ENCODE assay signal across 30 cellular contexts in genomic region chr20:59680148-59680650, GRCh38.
"Had no signal": no experiment of that assay in that cellular context is flagged by ENCODE, and none has a peak within 500 bp of the region (broad histone marks: within the 10 kb centered on the region; RNA-seq: fewer than 3 reads in every experiment).

No MANE protein-coding gene starts in this region.

- H3K27me3 ChIP-seq: ascending aorta, cardiac muscle cell had no signal

- H3K36me3 Mint-ChIP-seq: activated naive CD4-positive, alpha-beta T cell treated with anti-CD3 and anti-CD28 coated beads, Interleukin-2, amount 50 U/mL, for 24 hours; activated naive CD8-positive, alpha-beta T cell treated with anti-CD3 and anti-CD28 coated beads, Interleukin-2, amount 10 ng/mL, durations not matched to agents 7 days and 5 days; WTC11 had no signal

- ATAC-seq: activated CD4-positive, alpha-beta T cell treated with anti-CD3 and anti-CD28 coated beads for 36 hours; activated CD4-positive, CD25-positive, alpha-beta regulatory T cell treated with anti-CD3 and anti-CD28 coated beads, Interleukin-2, amount 50 U/mL, for 24 hours; activated CD8-positive, alpha-beta T cell treated with anti-CD3 and anti-CD28 coated beads, Interleukin-2, amount 10 ng/mL, durations not matched to agents 7 days and 5 days; Panc1; WTC11 had no signal

- H3K4me3 ChIP-seq: ascending aorta, cardiac muscle cell, SJSA1 had no signal

- H3K36me3 ChIP-seq: ascending aorta, cardiac muscle cell, SJSA1 had no signal

- H3K4me3 Mint-ChIP-seq: activated CD4-positive, alpha-beta T cell treated with anti-CD3 and anti-CD28 coated beads for 36 hours; activated CD4-positive, alpha-beta T cell treated with anti-CD3 and anti-CD28 coated beads, Interleukin-2, amount 10 ng/mL, durations not matched to agents 7 days and 5 days; activated CD8-positive, alpha-beta T cell treated with anti-CD3 and anti-CD28 coated beads, Interleukin-2, amount 10 ng/mL, durations not matched to agents 7 days and 5 days; activated naive CD4-positive, alpha-beta T cell treated with anti-CD3 and anti-CD28 coated beads, Interleukin-2, amount 50 U/mL, for 24 hours; activated naive CD8-positive, alpha-beta T cell treated with anti-CD3 and anti-CD28 coated beads, Interleukin-2, amount 10 ng/mL, durations not matched to agents 7 days and 5 days; activated T-cell treated with anti-CD3 and anti-CD28 coated beads, Interleukin-2, amount 50 U/mL, for 24 hours; central memory CD8-positive, alpha-beta T cell; T-helper 1 cell treated with Interleukin-12 subunit alpha and Interleukin-12 subunit beta and Interleukin-4 antibody, amounts not matched to agents 30 μg/mL and 1 μg/mL, for 36 hours; T-helper 2 cell treated with Interferon-gamma antibody and Interleukin-4, amounts not matched to agents 5 μg/mL and 100 μg/mL, for 36 hours; WTC11 had no signal

- H3K27ac ChIP-seq: ascending aorta, cardiac muscle cell, SJSA1 had no signal

- H3K9me3 Mint-ChIP-seq: activated CD4-positive, alpha-beta T cell treated with anti-CD3 and anti-CD28 coated beads, Interleukin-2, amount 10 ng/mL, durations not matched to agents 7 days and 5 days; activated naive CD4-positive, alpha-beta T cell treated with anti-CD3 and anti-CD28 coated beads, Interleukin-2, amount 50 U/mL, for 24 hours; activated naive CD8-positive, alpha-beta T cell treated with anti-CD3 and anti-CD28 coated beads, Interleukin-2, amount 10 ng/mL, durations not matched to agents 7 days and 5 days; activated T-cell treated with anti-CD3 and anti-CD28 coated beads, Interleukin-2, amount 50 U/mL, for 24 hours; activated T-helper 2 cell treated with anti-CD3 and anti-CD28 coated beads, Interferon-gamma antibody, Interleukin-2, Interleukin-4, amounts not matched to agents 10 μg/mL and 5 μg/mL and 100 μg/mL, durations not matched to agents 14 hours and 24 hours and 36 hours; central memory CD8-positive, alpha-beta T cell; T-helper 1 cell treated with Interleukin-12 subunit alpha and Interleukin-12 subunit beta and Interleukin-4 antibody, amounts not matched to agents 30 μg/mL and 1 μg/mL, for 36 hours; T-helper 2 cell treated with Interferon-gamma antibody and Interleukin-4, amounts not matched to agents 5 μg/mL and 100 μg/mL, for 36 hours; WTC11 had no signal

- H3K27ac Mint-ChIP-seq: activated CD4-positive, alpha-beta T cell treated with anti-CD3 and anti-CD28 coated beads for 36 hours; activated CD4-positive, alpha-beta T cell treated with anti-CD3 and anti-CD28 coated beads, Interleukin-2, amount 10 ng/mL, durations not matched to agents 7 days and 5 days; activated CD8-positive, alpha-beta T cell treated with anti-CD3 and anti-CD28 coated beads, Interleukin-2, amount 10 ng/mL, durations not matched to agents 7 days and 5 days; activated naive CD4-positive, alpha-beta T cell treated with anti-CD3 and anti-CD28 coated beads, Interleukin-2, amount 50 U/mL, for 24 hours; activated naive CD8-positive, alpha-beta T cell treated with anti-CD3 and anti-CD28 coated beads, Interleukin-2, amount 10 ng/mL, durations not matched to agents 7 days and 5 days; activated T-cell treated with anti-CD3 and anti-CD28 coated beads, Interleukin-2, amount 50 U/mL, for 24 hours; activated T-helper 2 cell treated with anti-CD3 and anti-CD28 coated beads, Interferon-gamma antibody, Interleukin-2, Interleukin-4, amounts not matched to agents 10 μg/mL and 5 μg/mL and 100 μg/mL, durations not matched to agents 14 hours and 24 hours and 36 hours; T-helper 1 cell treated with Interleukin-12 subunit alpha and Interleukin-12 subunit beta and Interleukin-4 antibody, amounts not matched to agents 30 μg/mL and 1 μg/mL, for 36 hours; T-helper 2 cell treated with Interferon-gamma antibody and Interleukin-4, amounts not matched to agents 5 μg/mL and 100 μg/mL, for 36 hours; WTC11 had no signal

- DNase-seq: activated CD4-positive, alpha-beta T cell treated with anti-CD3 and anti-CD28 coated beads for 36 hours; activated CD4-positive, alpha-beta T cell treated with anti-CD3 and anti-CD28 coated beads, Interleukin-2, amount 10 ng/mL, durations not matched to agents 7 days and 5 days; activated CD4-positive, alpha-beta T cell treated with anti-CD3 and anti-CD28 coated beads, Interleukin-2, amount 50 U/mL, for 48 hours; activated CD8-positive, alpha-beta T cell treated with anti-CD3 and anti-CD28 coated beads, Interleukin-2, amount 10 ng/mL, durations not matched to agents 7 days and 5 days; activated gamma-delta T cell; activated naive CD4-positive, alpha-beta T cell treated with Interleukin-2 at 50 U/mL for 16 hours; activated naive CD8-positive, alpha-beta T cell treated with anti-CD3 and anti-CD28 coated beads, Interleukin-2, amount 10 ng/mL, durations not matched to agents 7 days and 5 days; activated T-cell treated with anti-CD3 and anti-CD28 coated beads, Interleukin-2, amount 50 U/mL, for 24 hours; amygdala; MM.1S; MV-4-11; NCI-H1092; NCI-H1436 treated with DMSO at 0.1 percent for 48 hours; NCI-H1694 treated with DMSO at 0.1 percent for 48 hours; NCI-H2029; NCI-H345; NCI-H524 treated with DMSO at 0.1 percent for 48 hours; SHP77 treated with DMSO at 0.1 percent for 48 hours; SK-N-SH had no signal

- H3K9me3 ChIP-seq: ascending aorta, SJSA1, SK-N-SH had no signal

- H3K4me1 ChIP-seq: ascending aorta, SJSA1 had no signal

- H3K4me1 Mint-ChIP-seq: activated CD4-positive, alpha-beta T cell treated with anti-CD3 and anti-CD28 coated beads for 36 hours; activated CD4-positive, alpha-beta T cell treated with anti-CD3 and anti-CD28 coated beads, Interleukin-2, amount 10 ng/mL, durations not matched to agents 7 days and 5 days; activated naive CD4-positive, alpha-beta T cell treated with anti-CD3 and anti-CD28 coated beads, Interleukin-2, amount 50 U/mL, for 24 hours; activated naive CD8-positive, alpha-beta T cell treated with anti-CD3 and anti-CD28 coated beads, Interleukin-2, amount 10 ng/mL, durations not matched to agents 7 days and 5 days; central memory CD8-positive, alpha-beta T cell; WTC11 had no signal
